In genomic region chr3:4467522-4467867, GRCh38 we compare ENCODE assay signal across 8 cellular contexts. TPM values are rescaled to one million over a fixed set of nuclear protein-coding genes. Genes with fewer than 3 reads are reported as not detected.
DNase-seq lines count a peak whose midpoint lies in the region; ATAC-seq and TF ChIP-seq lines count a peak whose summit lies in the region.

No MANE protein-coding gene starts in this region.

- H3K27ac ChIP-seq in BLaER1 treated with 17β-estradiol and CSF1 and Interleukin-3, amounts not matched to agents 10 nM and 100 nM: peak overlapping the region; percentile 79 to 97 (median 91); a peak in 21 of 22 replicates
- H3K27ac ChIP-seq in effector memory CD4-positive, alpha-beta T cell (ENCODE audit: insufficient read depth, low read length, poor library complexity, severe bottlenecking): peak overlapping the region; percentile 68
- no peak overlapping the region for H3K27ac ChIP-seq in neural cell (ENCODE audit: low read length)

- no peaks in the 10 kb centered on the region for H3K9me3 ChIP-seq in BLaER1 treated with 17β-estradiol and CSF1 and Interleukin-3, amounts not matched to agents 10 nM and 100 nM (replicated peaks in 1 of 11)
- no peaks in the 10 kb centered on the region for H3K9me3 ChIP-seq in effector memory CD4-positive, alpha-beta T cell (ENCODE audit: control insufficient read depth, low read length)
- no peaks in the 10 kb centered on the region for H3K9me3 ChIP-seq in neural cell (ENCODE audit: low read length)

- H3K9ac ChIP-seq in BLaER1 treated with 17β-estradiol and CSF1 and Interleukin-3, amounts not matched to agents 10 nM and 100 nM: peak overlapping the region; percentile 82 to 98 (median 93); a peak in 21 of 22 replicates
- peak overlapping the region; percentile 77 for H3K9ac ChIP-seq in neural cell (ENCODE audit: low read length)

- WGBS in lower leg skin, 2 donors: 67 to 70% methylated on average over 13 of the region's 13 CpGs

- H3K4me3 ChIP-seq in BLaER1 treated with 17β-estradiol and CSF1 and Interleukin-3, amounts not matched to agents 10 nM and 100 nM: peak overlapping the region; percentile 78 to 97 (median 91); a peak in 19 of 20 replicates
- H3K4me3 ChIP-seq in NB4 (ENCODE audit: low read depth, low read length): peak overlapping the region; percentile 93
- H3K4me3 ChIP-seq in effector memory CD4-positive, alpha-beta T cell (ENCODE audit: insufficient read depth, low read depth, low read length, poor library complexity, severe bottlenecking): peak overlapping the region; percentile 92
- peak overlapping the region; percentile 78 for H3K4me3 ChIP-seq in neural cell (ENCODE audit: low read length)
- H3K4me3 ChIP-seq in lower leg skin (ENCODE audit: low read depth, poor library complexity, severe bottlenecking): no peak overlapping the region

- no peaks in the 10 kb centered on the region for H3F3A ChIP-seq in neural cell (ENCODE audit: insufficient read depth, low read length, poor library complexity, severe bottlenecking)

- no peak for TF ChIP-seq EP300 in neural cell (conservative IDR thresholded peaks at IDR 0.05; ENCODE audit: poor library complexity, severe bottlenecking)

- H3K36me3 ChIP-seq in BLaER1 treated with 17β-estradiol and CSF1 and Interleukin-3, amounts not matched to agents 10 nM and 100 nM: no peaks in the 10 kb centered on the region
- H3K36me3 ChIP-seq in effector memory CD4-positive, alpha-beta T cell (ENCODE audit: control insufficient read depth, insufficient read depth, low read length): no peaks in the 10 kb centered on the region
- no peaks in the 10 kb centered on the region for H3K36me3 ChIP-seq in neural cell (ENCODE audit: insufficient read depth, low read length)

- peak overlapping the region; percentile 73 to 93 (median 83) for H3K4me2 ChIP-seq in BLaER1 treated with 17β-estradiol and CSF1 and Interleukin-3, amounts not matched to agents 10 nM and 100 nM
- peak overlapping the region; percentile 40 for H3K4me2 ChIP-seq in neural cell (ENCODE audit: low read length)

- no peak for TF ChIP-seq CTCF in NB4 (IDR thresholded peaks at IDR 0.05; ENCODE audit: low read depth, low read length)
- TF ChIP-seq CTCF in neural cell (IDR thresholded peaks at IDR 0.05; ENCODE audit: poor library complexity, severe bottlenecking): no peak
- TF ChIP-seq CTCF in lower leg skin (IDR thresholded peaks at IDR 0.05): no peak

- DNase-seq in NB4 (ENCODE audit: low read depth): no peak
- DNase-seq in effector memory CD4-positive, alpha-beta T cell: no peak
- DNase-seq in lower leg skin (ENCODE audit: low spot score in 2 of 2): no peak
- no peak for DNase-seq in inferior parietal cortex (ENCODE audit: extremely low spot score)

- H3K4me1 ChIP-seq in BLaER1 treated with 17β-estradiol and CSF1 and Interleukin-3, amounts not matched to agents 10 nM and 100 nM: peaks cover 10 to 38% (median 17%) of the 10 kb centered on the region in 10 experiments
- peaks cover 5% of the 10 kb centered on the region for H3K4me1 ChIP-seq in effector memory CD4-positive, alpha-beta T cell (ENCODE audit: control insufficient read depth, insufficient read depth, low read length, poor library complexity, severe bottlenecking)

- intact Hi-C loops in lower leg skin (cut with DNase I; ENCODE audit: low total_unique reads): no loop called here

- peaks cover 3% of the 10 kb centered on the region for H3K79me2 ChIP-seq in neural cell (replicated peaks; ENCODE audit: insufficient read depth, low read length)

- TF ChIP-seq RAD21 in neural cell (conservative IDR thresholded peaks at IDR 0.05): no peak

- H2AFZ ChIP-seq in neural cell (ENCODE audit: low read depth, low read length): peak overlapping the region; percentile 98

- no peaks in the 10 kb centered on the region for H4K20me1 ChIP-seq in BLaER1 treated with 17β-estradiol and CSF1 and Interleukin-3, amounts not matched to agents 10 nM and 100 nM
- H4K20me1 ChIP-seq in neural cell (ENCODE audit: insufficient read depth): no peaks in the 10 kb centered on the region

- H3K27me3 ChIP-seq in BLaER1 treated with 17β-estradiol and CSF1 and Interleukin-3, amounts not matched to agents 10 nM and 100 nM: no peaks in the 10 kb centered on the region
- H3K27me3 ChIP-seq in effector memory CD4-positive, alpha-beta T cell (replicated peaks; ENCODE audit: control insufficient read depth, insufficient read depth, low read length, poor library complexity, severe bottlenecking): no peaks in the 10 kb centered on the region
- no peaks in the 10 kb centered on the region for H3K27me3 ChIP-seq in neural cell (ENCODE audit: insufficient read depth, low read depth, low read length)

- ATAC-seq in HG03135 (IDR thresholded peaks at IDR 0.05; ENCODE audit: unreplicated experiment) (no peak), HG03442 (IDR thresholded peaks at IDR 0.05; ENCODE audit: unreplicated experiment) (no peak)

- no peaks in the 10 kb centered on the region for H3K9me2 ChIP-seq in neural cell (ENCODE audit: insufficient read depth, low read length)

- TF ChIP-seq POLR2A in NB4 (IDR thresholded peaks at IDR 0.05; ENCODE audit: extremely low read depth, insufficient read length): no peak
- TF ChIP-seq POLR2A in lower leg skin (IDR thresholded peaks at IDR 0.05): no peak

TF ChIP-seq in neural cell, 6 proteins besides CTCF, POLR2A, EP300 and RAD21:
- TF ChIP-seq MXI1 (conservative IDR thresholded peaks at IDR 0.05; ENCODE audit: poor library complexity, severe bottlenecking): no peak
- no peak for TF ChIP-seq TAF1 (IDR thresholded peaks at IDR 0.05; ENCODE audit: low read depth)

RNA-seq across cellular contexts. Expression of gene SUMF1, which starts 0.4 kb away (rescaled TPM):
- polyA plus RNA-seq in neural cell: 3.6 and 4.5 TPM in 2 replicates
- polyA minus RNA-seq in neural cell: 14.8 and 21.2 TPM in 2 replicates
- 10 to 100 TPM; 35.2 to 63.8 (median 59.6) TPM for total RNA-seq in lower leg skin

RNA-seq across cellular contexts. Expression of gene ITPR1, which starts 25.7 kb away (rescaled TPM):
- polyA plus RNA-seq in neural cell: 1.3 and 2.1 TPM in 2 replicates
- 0.97 and 1.2 TPM in 2 replicates for polyA minus RNA-seq in neural cell
- total RNA-seq in lower leg skin: 10 to 100 TPM in 3 of 4 donors, 1 to 10 TPM in 1; 9.5 to 24.1 (median 17.5) TPM
